In the genomic region with DNA sequence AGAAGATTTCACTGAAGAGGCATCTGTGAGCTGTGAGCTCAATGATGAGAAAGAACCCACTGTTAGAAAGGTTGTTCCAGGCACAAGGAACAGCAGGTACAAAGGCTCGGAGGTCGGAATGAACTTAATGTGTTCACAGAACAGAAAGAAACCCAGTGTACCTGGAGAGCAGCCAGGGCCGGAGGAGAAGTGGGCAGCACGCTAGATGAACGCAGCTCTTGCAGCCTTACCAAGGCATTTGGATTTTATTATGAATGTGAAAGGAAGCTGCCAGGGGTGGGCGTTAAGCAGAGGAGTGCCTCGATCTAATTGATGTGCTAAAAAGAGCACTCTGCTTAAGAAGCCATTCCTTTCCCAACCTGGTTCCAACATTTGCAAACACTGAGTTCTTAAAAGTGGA, we compare ENCODE assay signal across 1 cellular context.
TF ChIP-seq lines count a peak whose summit lies in the region.

No MANE protein-coding gene starts in this region.

TF ChIP-seq in GM23338, 12 proteins besides CTCF, POLR2A, EP300 and RAD21 (continued from another document):
- TF ChIP-seq, protein P1, sequence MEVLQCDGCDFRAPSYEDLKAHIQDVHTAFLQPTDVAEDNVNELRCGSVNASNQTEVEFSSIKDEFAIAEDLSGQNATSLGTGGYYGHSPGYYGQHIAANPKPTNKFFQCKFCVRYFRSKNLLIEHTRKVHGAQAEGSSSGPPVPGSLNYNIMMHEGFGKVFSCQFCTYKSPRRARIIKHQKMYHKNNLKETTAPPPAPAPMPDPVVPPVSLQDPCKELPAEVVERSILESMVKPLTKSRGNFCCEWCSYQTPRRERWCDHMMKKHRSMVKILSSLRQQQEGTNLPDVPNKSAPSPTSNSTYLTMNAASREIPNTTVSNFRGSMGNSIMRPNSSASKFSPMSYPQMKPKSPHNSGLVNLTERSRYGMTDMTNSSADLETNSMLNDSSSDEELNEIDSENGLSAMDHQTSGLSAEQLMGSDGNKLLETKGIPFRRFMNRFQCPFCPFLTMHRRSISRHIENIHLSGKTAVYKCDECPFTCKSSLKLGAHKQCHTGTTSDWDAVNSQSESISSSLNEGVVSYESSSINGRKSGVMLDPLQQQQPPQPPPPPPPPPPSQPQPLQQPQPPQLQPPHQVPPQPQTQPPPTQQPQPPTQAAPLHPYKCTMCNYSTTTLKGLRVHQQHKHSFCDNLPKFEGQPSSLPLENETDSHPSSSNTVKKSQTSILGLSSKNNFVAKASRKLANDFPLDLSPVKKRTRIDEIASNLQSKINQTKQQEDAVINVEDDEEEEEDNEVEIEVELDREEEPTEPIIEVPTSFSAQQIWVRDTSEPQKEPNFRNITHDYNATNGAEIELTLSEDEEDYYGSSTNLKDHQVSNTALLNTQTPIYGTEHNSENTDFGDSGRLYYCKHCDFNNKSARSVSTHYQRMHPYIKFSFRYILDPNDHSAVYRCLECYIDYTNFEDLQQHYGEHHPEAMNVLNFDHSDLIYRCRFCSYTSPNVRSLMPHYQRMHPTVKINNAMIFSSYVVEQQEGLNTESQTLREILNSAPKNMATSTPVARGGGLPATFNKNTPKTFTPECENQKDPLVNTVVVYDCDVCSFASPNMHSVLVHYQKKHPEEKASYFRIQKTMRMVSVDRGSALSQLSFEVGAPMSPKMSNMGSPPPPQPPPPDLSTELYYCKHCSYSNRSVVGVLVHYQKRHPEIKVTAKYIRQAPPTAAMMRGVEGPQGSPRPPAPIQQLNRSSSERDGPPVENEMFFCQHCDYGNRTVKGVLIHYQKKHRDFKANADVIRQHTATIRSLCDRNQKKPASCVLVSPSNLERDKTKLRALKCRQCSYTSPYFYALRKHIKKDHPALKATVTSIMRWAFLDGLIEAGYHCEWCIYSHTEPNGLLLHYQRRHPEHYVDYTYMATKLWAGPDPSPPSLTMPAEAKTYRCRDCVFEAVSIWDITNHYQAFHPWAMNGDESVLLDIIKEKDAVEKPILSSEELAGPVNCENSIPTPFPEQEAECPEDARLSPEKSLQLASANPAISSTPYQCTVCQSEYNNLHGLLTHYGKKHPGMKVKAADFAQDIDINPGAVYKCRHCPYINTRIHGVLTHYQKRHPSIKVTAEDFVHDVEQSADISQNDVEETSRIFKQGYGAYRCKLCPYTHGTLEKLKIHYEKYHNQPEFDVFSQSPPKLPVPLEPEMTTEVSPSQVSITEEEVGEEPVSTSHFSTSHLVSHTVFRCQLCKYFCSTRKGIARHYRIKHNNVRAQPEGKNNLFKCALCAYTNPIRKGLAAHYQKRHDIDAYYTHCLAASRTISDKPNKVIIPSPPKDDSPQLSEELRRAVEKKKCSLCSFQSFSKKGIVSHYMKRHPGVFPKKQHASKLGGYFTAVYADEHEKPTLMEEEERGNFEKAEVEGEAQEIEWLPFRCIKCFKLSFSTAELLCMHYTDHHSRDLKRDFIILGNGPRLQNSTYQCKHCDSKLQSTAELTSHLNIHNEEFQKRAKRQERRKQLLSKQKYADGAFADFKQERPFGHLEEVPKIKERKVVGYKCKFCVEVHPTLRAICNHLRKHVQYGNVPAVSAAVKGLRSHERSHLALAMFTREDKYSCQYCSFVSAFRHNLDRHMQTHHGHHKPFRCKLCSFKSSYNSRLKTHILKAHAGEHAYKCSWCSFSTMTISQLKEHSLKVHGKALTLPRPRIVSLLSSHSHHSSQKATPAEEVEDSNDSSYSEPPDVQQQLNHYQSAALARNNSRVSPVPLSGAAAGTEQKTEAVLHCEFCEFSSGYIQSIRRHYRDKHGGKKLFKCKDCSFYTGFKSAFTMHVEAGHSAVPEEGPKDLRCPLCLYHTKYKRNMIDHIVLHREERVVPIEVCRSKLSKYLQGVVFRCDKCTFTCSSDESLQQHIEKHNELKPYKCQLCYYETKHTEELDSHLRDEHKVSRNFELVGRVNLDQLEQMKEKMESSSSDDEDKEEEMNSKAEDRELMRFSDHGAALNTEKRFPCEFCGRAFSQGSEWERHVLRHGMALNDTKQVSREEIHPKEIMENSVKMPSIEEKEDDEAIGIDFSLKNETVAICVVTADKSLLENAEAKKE (CRISPR knock-in tag; IDR thresholded peaks at IDR 0.05), result no peak
- TF ChIP-seq ZNF114 (CRISPR knock-in tag; IDR thresholded peaks at IDR 0.05) (no peak), NANOG (IDR thresholded peaks at IDR 0.05; ENCODE audit: borderline replicate concordance) (0 out of 2 replicates have a peak, but pooled peaks have one; percentile 3), CREB1 (CRISPR knock-in tag; IDR thresholded peaks at IDR 0.05; ENCODE audit: low read depth) (no peak)
